Comparison of ENCODE assay signal across 21 cellular contexts in genomic region chr6:1230281-1230680, GRCh38.
"Had no signal": no experiment of that assay in that cellular context is flagged by ENCODE, and none has a peak within 500 bp of the region (broad histone marks: within the 10 kb centered on the region; RNA-seq: fewer than 3 reads in every experiment).

No MANE protein-coding gene starts in this region.

- H3K4me1 Mint-ChIP-seq: IgD-negative memory B cell had no signal

- H3K4me2 ChIP-seq: KMS-11, SK-N-SH had no signal

- ATAC-seq: K562 had no signal

- FAIRE-seq: K562 had no signal

- H3K4me3 Mint-ChIP-seq: IgD-negative memory B cell had no signal

- H3K9me3 ChIP-seq: SK-N-SH had no signal

- H3K27ac Mint-ChIP-seq: IgD-negative memory B cell had no signal

- H3K9ac ChIP-seq: KMS-11, SK-N-SH had no signal

- H3K36me3 Mint-ChIP-seq: IgD-negative memory B cell had no signal

- DNase-seq: Kasumi-1, MM.1S, NCI-H1092 treated with DMSO at 0.1 percent for 48 hours, NCI-H1436, NCI-H187, NCI-H2029, NCI-H2081 treated with DMSO at 0.1 percent for 48 hours, NCI-H2171, NCI-H226, NCI-H446, NCI-H510A, NCI-H524 treated with DMSO at 0.1 percent for 48 hours, NCI-H69, NCI-H774, SHP77, SK-N-SH, SW 1271 had no signal

- H3K27ac ChIP-seq: KMS-11, RWPE1 had no signal

- H3K4me3 ChIP-seq: K562 had no signal
